Comparison of ENCODE assay signal across 8 cellular contexts in genomic region chr5:65481635-65482271, GRCh38. TPM values are rescaled to one million over a fixed set of nuclear protein-coding genes. Genes with fewer than 3 reads are reported as not detected.
DNase-seq lines count a peak whose midpoint lies in the region; ATAC-seq, FAIRE-seq and TF ChIP-seq lines count a peak whose summit lies in the region.

Gene ADAMTS6 (minus strand): TSS chr5:65481920. CDS start chr5:65473673, 8,247 bp downstream.

- FAIRE-seq in frontal cortex (lab: Jason Lieb, UNC): no peak

- no CpG with 5 or more reads among the region's 12 CpGs for WGBS in neuronal stem cell (ENCODE audit: extremely low coverage in 2 of 2, insufficient read length in 2 of 2, insufficient replicate concordance in 1 of 2), 2 donors

- ATAC-seq in DND-41 (ENCODE audit: insufficient read depth, low read depth): peak; percentile 87
- peak; percentile 88 for ATAC-seq in GM21528 (IDR thresholded peaks at IDR 0.05; ENCODE audit: low FRiP score, unreplicated experiment)

- peaks cover 34% of the 10 kb centered on the region for H3K4me1 ChIP-seq in DND-41 (ENCODE audit: insufficient read depth, low read length)
- H3K4me1 ChIP-seq in SJSA1 (replicated peaks): peaks cover 4% of the 10 kb centered on the region
- H3K4me1 ChIP-seq in neuronal stem cell (ENCODE audit: control insufficient read depth in 2 of 2, insufficient read depth in 1 of 2, low read depth in 1 of 2, low read length in 2 of 2): peaks cover 2 to 8% of the 10 kb centered on the region in 2 donors

- no peak within 1 kb of the TSS for H3K14ac ChIP-seq in neuronal stem cell (ENCODE audit: low read length)

- H3K18ac ChIP-seq in neuronal stem cell (ENCODE audit: low read length): peak within 1 kb of the TSS; percentile 38

- H2BK120ac ChIP-seq in neuronal stem cell (ENCODE audit: low read depth, low read length): no peak within 1 kb of the TSS

- H2BK5ac ChIP-seq in neuronal stem cell (ENCODE audit: low read length): peak within 1 kb of the TSS; percentile 95

- DNase-seq in DND-41: peak; percentile 85
- peak; percentile 82 for DNase-seq in Jurkat, Clone E6-1 (ENCODE audit: low read depth, low spot score)
- DNase-seq in SJSA1 (ENCODE audit: low read depth in 1 of 2, low spot score in 2 of 2): peak; percentile 80 to 84
- DNase-seq in activated naive CD4-positive, alpha-beta T cell treated with Interleukin-2 at 50 U/mL for 16 hours: peak; percentile 73
- DNase-seq in frontal cortex (ENCODE audit: low spot score in 2 of 2): peak; percentile 43 to 45
- peak; percentile 69 for DNase-seq in neuronal stem cell (ENCODE audit: low spot score)
- peak; percentile 96 for DNase-seq in stromal cell of bone marrow (ENCODE audit: low read depth)

- H3K4me2 ChIP-seq in DND-41 (ENCODE audit: insufficient read depth, low read length) (peak within 1 kb of the TSS; percentile 98), neuronal stem cell (ENCODE audit: insufficient read depth, low read length, poor library complexity, severe bottlenecking) (peak within 1 kb of the TSS; percentile 69)

- H3K4me3 ChIP-seq in DND-41 (ENCODE audit: low read depth in 1 of 2, low read length in 2 of 2) (peak within 1 kb of the TSS; percentile 43 to 80), SJSA1 (peak within 1 kb of the TSS; percentile 46), neuronal stem cell (ENCODE audit: low read length in 2 of 2) (peak within 1 kb of the TSS; percentile 48 to 76)
- peak within 1 kb of the TSS; percentile 86 for H3K4me3 ChIP-seq in Jurkat, Clone E6-1 (ENCODE audit: low read length)

- H2BK15ac ChIP-seq in neuronal stem cell (ENCODE audit: low read length): no peak within 1 kb of the TSS

- no peaks in the 10 kb centered on the region for H3K36me3 ChIP-seq in DND-41 (ENCODE audit: insufficient read depth, low read length)
- no peaks in the 10 kb centered on the region for H3K36me3 ChIP-seq in SJSA1
- no peaks in the 10 kb centered on the region for H3K36me3 ChIP-seq in neuronal stem cell (replicated peaks in 1 of 2; ENCODE audit: control insufficient read depth in 2 of 2, insufficient read depth in 2 of 2, low read length in 2 of 2)

- no peak for TF ChIP-seq CTCF in DND-41 (IDR thresholded peaks at IDR 0.05; ENCODE audit: borderline replicate concordance, extremely low read depth, low read length, poor library complexity, severe bottlenecking)

- H4K20me1 ChIP-seq in DND-41 (ENCODE audit: insufficient read depth, low read length): no peaks in the 10 kb centered on the region

- H3K9ac ChIP-seq in DND-41 (ENCODE audit: low read depth, low read length) (peak within 1 kb of the TSS; percentile 60), neuronal stem cell (ENCODE audit: low read depth, low read length, poor library complexity) (peak within 1 kb of the TSS; percentile 50)

- H3K79me2 ChIP-seq in DND-41 (ENCODE audit: insufficient read depth, low read length): no peaks in the 10 kb centered on the region

- no peak within 1 kb of the TSS for H4K91ac ChIP-seq in neuronal stem cell (ENCODE audit: low read depth, low read length, poor library complexity)

- H3K4ac ChIP-seq in neuronal stem cell (ENCODE audit: low read length): no peak within 1 kb of the TSS

- H3K27me3 ChIP-seq in DND-41 (ENCODE audit: insufficient read depth, low read length, poor library complexity) (peaks cover 13% of the 10 kb centered on the region), SJSA1 (replicated peaks) (no peaks in the 10 kb centered on the region), neuronal stem cell (ENCODE audit: control insufficient read depth in 3 of 3, insufficient read depth in 3 of 3, low read depth in 1 of 3, low read length in 3 of 3) (no peaks in the 10 kb centered on the region)

- H3K27ac ChIP-seq in DND-41 (ENCODE audit: low read length) (peak within 1 kb of the TSS; percentile 84), SJSA1 (peak within 1 kb of the TSS; percentile 77), neuronal stem cell (replicated peaks; ENCODE audit: low read length) (peak within 1 kb of the TSS; percentile 95)

- H3K9me3 ChIP-seq in DND-41 (ENCODE audit: insufficient read depth, low read length, severe bottlenecking) (no peaks in the 10 kb centered on the region), SJSA1 (replicated peaks) (no peaks in the 10 kb centered on the region), neuronal stem cell (replicated peaks in 1 of 2; ENCODE audit: control insufficient read depth in 2 of 2, insufficient read depth in 1 of 2, low read depth in 1 of 2, low read length in 2 of 2) (no peaks in the 10 kb centered on the region)

- H2AK5ac ChIP-seq in neuronal stem cell (ENCODE audit: low read depth, low read length): no peak within 1 kb of the TSS

- peak within 1 kb of the TSS; percentile 88 for H2AFZ ChIP-seq in DND-41 (ENCODE audit: low read depth, low read length)
- peak within 1 kb of the TSS; percentile 90 for H2AFZ ChIP-seq in neuronal stem cell (ENCODE audit: low read length)

- H2BK12ac ChIP-seq in neuronal stem cell (ENCODE audit: low read length): no peak within 1 kb of the TSS

- H3K79me1 ChIP-seq in neuronal stem cell (ENCODE audit: low read depth, low read length): no peaks in the 10 kb centered on the region

- no peak within 1 kb of the TSS for H3K23ac ChIP-seq in neuronal stem cell (ENCODE audit: low read depth, low read length, poor library complexity)

- H4K8ac ChIP-seq in neuronal stem cell (ENCODE audit: low read depth, low read length): no peak within 1 kb of the TSS

RNA-seq across cellular contexts. Expression of gene ADAMTS6, which starts in this region (rescaled TPM):
- polyA plus RNA-seq in Jurkat, Clone E6-1 (2012; ENCODE audit: insufficient read depth, insufficient read length): 0.52 TPM
- 3.5 and 4.1 TPM in 2 replicates for total RNA-seq in SJSA1 (2014; rRNA removed; shearing (Covaris generic))
- 15.5 TPM for total RNA-seq in frontal cortex
- polyA plus RNA-seq in neuronal stem cell (2013, experiment 1 of 2): 3.5 TPM
- 3.4 TPM for polyA plus RNA-seq in neuronal stem cell (2013, experiment 2 of 2)

Comparison
In these comparisons a context has a peak if more than half of its experiments do, and no peak if none do; other contexts are left out.
1. Peak in every context shown above with its lines: DNase-seq, ATAC-seq, H3K4me3 ChIP-seq and H3K27ac ChIP-seq.
2. DNase-seq: peak in every context shown above with its lines; median percentile 96 in stromal cell of bone marrow; 85 in DND-41; 82 in Jurkat, Clone E6-1; 82 in SJSA1; 73 in activated naive CD4-positive, alpha-beta T cell treated with Interleukin-2 at 50 U/mL for 16 hours; 69 in neuronal stem cell; 44 in frontal cortex.